ENCODE assay signal across 9 cellular contexts in genomic region chr12:54359762-54360351, GRCh38. TPM values are rescaled to one million over a fixed set of nuclear protein-coding genes. Genes with fewer than 3 reads are reported as not detected.
DNase-seq lines count a peak whose midpoint lies in the region; TF ChIP-seq lines count a peak whose summit lies in the region.
"Had no signal": no experiment of that assay in that cellular context is flagged by ENCODE, and none has a peak within 500 bp of the region (broad histone marks: within the 10 kb centered on the region; RNA-seq: fewer than 3 reads in every experiment).

No MANE protein-coding gene starts in this region.

- H3K36me3 Mint-ChIP-seq in glutamatergic neuron (ENCODE audit: unreplicated experiment), result no peaks in the 10 kb centered on the region

- H3K4me1 ChIP-seq in skeletal muscle tissue (ENCODE audit: control insufficient read depth in 3 of 3, insufficient read depth in 3 of 3, low read length in 3 of 3), result peaks cover 18 to 30% (median 19%) of the 10 kb centered on the region in 3 donors

- POLR2A ChIA-PET in RWPE1 (lab: Yijun Ruan, JAX; ENCODE audit: low non-redundant PET), result interaction anchor here (0.8 to 1.2 kb wide), 2 partner anchors 16 to 35 kb away, joined by 3 to 7 read pairs; partner anchors contain the start of gene COPZ1

- peak overlapping the region; percentile 77 to 90 (median 81) for H3K9ac ChIP-seq in skeletal muscle tissue (ENCODE audit: low read depth in 1 of 3, low read length in 3 of 3)

- H3K4me3 Mint-ChIP-seq in glutamatergic neuron (ENCODE audit: unreplicated experiment), result no peak overlapping the region

- H3K4me1 Mint-ChIP-seq in glutamatergic neuron (ENCODE audit: low read depth, unreplicated experiment), result peaks cover 26% of the 10 kb centered on the region

- CTCF ChIA-PET in RWPE1 (lab: Yijun Ruan, JAX), result interaction anchor here (0.7 to 1.5 kb wide), 2 partner anchors 8 to 51 kb away, joined by 3 read pairs; no protein-coding TSS in a partner anchor

- TF ChIP-seq CTCF in GM12865 (IDR thresholded peaks at IDR 0.05; ENCODE audit: insufficient read depth, low read depth, low read length, missing control alignments) (no peak), RWPE1 (conservative IDR thresholded peaks at IDR 0.05; ENCODE audit: low read depth) (no peak), glutamatergic neuron (IDR thresholded peaks at IDR 0.05; ENCODE audit: partially characterized antibody, unreplicated experiment) (no peak)

- H3K27me3 ChIP-seq in skeletal muscle tissue (ENCODE audit: control insufficient read depth in 3 of 3, insufficient read depth in 3 of 3, low read length in 3 of 3), result no peaks in the 10 kb centered on the region

- peaks cover 3% of the 10 kb centered on the region for H3K9me3 Mint-ChIP-seq in glutamatergic neuron (ENCODE audit: unreplicated experiment)

- H3K9me3 ChIP-seq in skeletal muscle tissue (ENCODE audit: control insufficient read depth in 3 of 3, low read length in 3 of 3), result no peaks in the 10 kb centered on the region

- no peaks in the 10 kb centered on the region for H3K36me3 ChIP-seq in skeletal muscle tissue (ENCODE audit: control insufficient read depth in 3 of 3, insufficient read depth in 3 of 3, low read length in 3 of 3)

- no peak for DNase-seq in GM12865 (ENCODE audit: low read depth)
- no peak for DNase-seq in RWPE1 (ENCODE audit: low spot score)
- DNase-seq in glutamatergic neuron, result no peak
- DNase-seq in NOMO-1 treated with DMSO at 0.1 percent for 48 hours (lab: John Stamatoyannopoulos, UW; ENCODE audit: unreplicated experiment), result no peak
- DNase-seq in activated T-cell treated with anti-CD3 and anti-CD28 coated beads, Interleukin-2, amount 50 U/mL, for 48 hours, result no peak
- DNase-seq in KBM-7, result no peak
- DNase-seq in SKM-1 (lab: John Stamatoyannopoulos, UW; ENCODE audit: unreplicated experiment), result no peak

- H3K27me3 Mint-ChIP-seq in glutamatergic neuron (ENCODE audit: unreplicated experiment), result peaks cover 9% of the 10 kb centered on the region

- H3K27ac ChIP-seq in RWPE1 (peak overlapping the region; percentile 95), skeletal muscle tissue (ENCODE audit: low read depth, low read length) (peak overlapping the region; percentile 88)

- in situ Hi-C loops in KBM-7 (cut with MboI; ENCODE audit: low pct_unique_long_range_greater_than_20kb, low sequenced_read_pairs), result no loop called here

- H3K27ac Mint-ChIP-seq in glutamatergic neuron (ENCODE audit: unreplicated experiment), result peak overlapping the region; percentile 88

- H3K4me3 ChIP-seq in GM12865 (ENCODE audit: low read depth, low read length), result peak overlapping the region; percentile 93
- peak overlapping the region; percentile 81 to 92 (median 90) for H3K4me3 ChIP-seq in skeletal muscle tissue (ENCODE audit: low read length in 3 of 3)

RNA-seq across cellular contexts. Expression of gene GPR84, which starts 4.4 kb away (rescaled TPM):
- total RNA-seq in glutamatergic neuron (ENCODE audit: unreplicated experiment) (not detected), skeletal muscle tissue (not detected)
- total RNA-seq: HT1080 had no signal

RNA-seq across cellular contexts. Expression of gene ZNF385A, which starts 24.7 kb away (rescaled TPM):
- 26.6 TPM for total RNA-seq in glutamatergic neuron (ENCODE audit: unreplicated experiment)
- total RNA-seq in skeletal muscle tissue, result 3.7 TPM

RNA-seq across cellular contexts. Expression of gene COPZ1, which starts 34.9 kb away (rescaled TPM):
- 88.6 TPM for total RNA-seq in glutamatergic neuron (ENCODE audit: unreplicated experiment)
- 62.6 TPM for total RNA-seq in skeletal muscle tissue

RNA-seq across cellular contexts. Expression of gene NFE2, which starts 59.0 kb away (rescaled TPM):
- total RNA-seq in glutamatergic neuron (ENCODE audit: unreplicated experiment) (not detected), skeletal muscle tissue (5.2 TPM)

RNA-seq across cellular contexts. Expression of gene ITGA5, which starts 59.2 kb away (rescaled TPM):
- total RNA-seq in glutamatergic neuron (ENCODE audit: unreplicated experiment), result 1.8 TPM
- 78.8 TPM for total RNA-seq in skeletal muscle tissue
